33 cellular contexts compared by ENCODE assay signal in the genomic region with DNA sequence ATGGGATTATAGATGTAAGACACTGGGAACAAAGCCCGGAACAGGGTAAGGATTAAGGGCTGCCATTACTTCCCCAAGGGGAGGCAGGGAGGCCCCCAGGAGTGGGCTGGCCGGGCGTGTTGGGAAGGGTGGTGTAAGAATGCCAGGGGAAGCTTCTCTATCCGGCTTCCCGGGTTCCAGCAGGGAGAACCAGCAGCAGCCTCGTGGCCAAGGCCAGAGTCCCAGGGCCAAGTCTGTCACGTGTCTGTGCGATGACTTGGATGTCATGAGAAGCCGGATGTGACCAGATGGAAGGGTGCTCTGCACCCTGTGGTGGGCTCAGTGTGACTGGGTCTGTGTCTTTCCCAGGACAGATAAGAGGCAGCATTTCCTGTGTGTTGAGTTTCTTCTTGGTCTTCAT. TPM values are rescaled to one million over a fixed set of nuclear protein-coding genes. Genes with fewer than 3 reads are reported as not detected.
"Had no signal": no experiment of that assay in that cellular context is flagged by ENCODE, and none has a peak within 500 bp of the region (broad histone marks: within the 10 kb centered on the region; RNA-seq: fewer than 3 reads in every experiment).

No MANE protein-coding gene starts in this region.

- H3K4me1 ChIP-seq: ascending aorta, SJCRH30 had no signal

- H3K36me3 ChIP-seq: ascending aorta, cardiac muscle cell, SJCRH30, WERI-Rb-1 had no signal

- ATAC-seq: activated CD8-positive, alpha-beta memory T cell treated with anti-CD3 and anti-CD28 coated beads, Interleukin-2, amount 10 ng/mL, durations not matched to agents 7 days and 5 days; Panc1 had no signal

- H3K4me3 Mint-ChIP-seq: activated CD4-positive, alpha-beta memory T cell treated with anti-CD3 and anti-CD28 coated beads, Interleukin-2, amount 10 ng/mL, durations not matched to agents 7 days and 5 days; activated CD8-positive, alpha-beta memory T cell treated with anti-CD3 and anti-CD28 coated beads, Interleukin-2, amount 10 ng/mL, durations not matched to agents 7 days and 5 days; activated naive CD4-positive, alpha-beta T cell treated with anti-CD3 and anti-CD28 coated beads, Interleukin-2, amount 50 U/mL, for 24 hours; activated naive CD8-positive, alpha-beta T cell treated with anti-CD3 and anti-CD28 coated beads, Interleukin-2, amount 10 ng/mL, durations not matched to agents 7 days and 5 days; central memory CD8-positive, alpha-beta T cell had no signal

- H3K27ac ChIP-seq: ascending aorta, cardiac muscle cell, SJCRH30, SK-N-MC, WERI-Rb-1 had no signal

- H3K9me3 Mint-ChIP-seq: activated CD4-positive, alpha-beta memory T cell treated with anti-CD3 and anti-CD28 coated beads, Interleukin-2, amount 10 ng/mL, durations not matched to agents 7 days and 5 days; activated naive CD4-positive, alpha-beta T cell treated with anti-CD3 and anti-CD28 coated beads, Interleukin-2, amount 50 U/mL, for 24 hours; activated naive CD8-positive, alpha-beta T cell treated with anti-CD3 and anti-CD28 coated beads, Interleukin-2, amount 10 ng/mL, durations not matched to agents 7 days and 5 days; central memory CD8-positive, alpha-beta T cell had no signal

- H3K27me3 ChIP-seq: ascending aorta, cardiac muscle cell, SJCRH30 had no signal

- H3K9me3 ChIP-seq: ascending aorta, SJCRH30 had no signal

- H3K4me1 Mint-ChIP-seq: activated CD4-positive, alpha-beta memory T cell treated with anti-CD3 and anti-CD28 coated beads, Interleukin-2, amount 10 ng/mL, durations not matched to agents 7 days and 5 days; activated CD8-positive, alpha-beta memory T cell treated with anti-CD3 and anti-CD28 coated beads, Interleukin-2, amount 10 ng/mL, durations not matched to agents 7 days and 5 days; activated naive CD4-positive, alpha-beta T cell treated with anti-CD3 and anti-CD28 coated beads, Interleukin-2, amount 50 U/mL, for 24 hours; activated naive CD8-positive, alpha-beta T cell treated with anti-CD3 and anti-CD28 coated beads, Interleukin-2, amount 10 ng/mL, durations not matched to agents 7 days and 5 days; central memory CD8-positive, alpha-beta T cell had no signal

- H3K4me3 ChIP-seq: ascending aorta, cardiac muscle cell, SJCRH30, SK-N-MC had no signal

- DNase-seq: activated CD4-positive, alpha-beta memory T cell treated with anti-CD3 and anti-CD28 coated beads, Interleukin-2, amount 10 ng/mL, durations not matched to agents 7 days and 5 days; activated CD4-positive, alpha-beta T cell treated with anti-CD3 and anti-CD28 coated beads for 1 hour; activated CD4-positive, alpha-beta T cell treated with anti-CD3 and anti-CD28 coated beads for 48 hours; activated CD4-positive, CD25-positive, alpha-beta regulatory T cell; activated CD8-positive, alpha-beta memory T cell treated with anti-CD3 and anti-CD28 coated beads for 24 hours; activated CD8-positive, alpha-beta memory T cell treated with anti-CD3 and anti-CD28 coated beads, Interleukin-2, amount 10 ng/mL, durations not matched to agents 7 days and 5 days; activated CD8-positive, alpha-beta memory T cell treated with anti-CD3 and anti-CD28 coated beads, Interleukin-2, amount 50 U/mL, for 48 hours; activated gamma-delta T cell; activated naive CD4-positive, alpha-beta T cell treated with Interleukin-2 at 50 U/mL for 16 hours; activated naive CD8-positive, alpha-beta T cell treated with anti-CD3 and anti-CD28 coated beads, Interleukin-2, amount 10 ng/mL, durations not matched to agents 7 days and 5 days; activated T-cell treated with anti-CD3 and anti-CD28 coated beads, Interleukin-2, amount 50 U/mL, for 48 hours; amygdala; NCI-H1048; NCI-H1105 treated with DMSO at 0.1 percent for 48 hours; NCI-H1436; NCI-H1694 treated with DMSO at 0.1 percent for 48 hours; NCI-H2029; NCI-H345; NCI-H524 treated with DMSO at 0.1 percent for 48 hours; SHP77; SJCRH30; T1000; WERI-Rb-1 had no signal

- H3K27ac Mint-ChIP-seq: activated CD4-positive, alpha-beta memory T cell treated with anti-CD3 and anti-CD28 coated beads, Interleukin-2, amount 10 ng/mL, durations not matched to agents 7 days and 5 days; activated CD8-positive, alpha-beta memory T cell treated with anti-CD3 and anti-CD28 coated beads, Interleukin-2, amount 10 ng/mL, durations not matched to agents 7 days and 5 days; activated naive CD4-positive, alpha-beta T cell treated with anti-CD3 and anti-CD28 coated beads, Interleukin-2, amount 50 U/mL, for 24 hours; activated naive CD8-positive, alpha-beta T cell treated with anti-CD3 and anti-CD28 coated beads, Interleukin-2, amount 10 ng/mL, durations not matched to agents 7 days and 5 days had no signal

- H3K27me3 Mint-ChIP-seq: activated CD4-positive, alpha-beta memory T cell treated with anti-CD3 and anti-CD28 coated beads, Interleukin-2, amount 10 ng/mL, durations not matched to agents 7 days and 5 days; activated naive CD4-positive, alpha-beta T cell treated with anti-CD3 and anti-CD28 coated beads, Interleukin-2, amount 50 U/mL, for 24 hours had no signal

- H3K36me3 Mint-ChIP-seq: activated CD8-positive, alpha-beta memory T cell treated with anti-CD3 and anti-CD28 coated beads, Interleukin-2, amount 10 ng/mL, durations not matched to agents 7 days and 5 days; activated naive CD4-positive, alpha-beta T cell treated with anti-CD3 and anti-CD28 coated beads, Interleukin-2, amount 50 U/mL, for 24 hours; activated naive CD8-positive, alpha-beta T cell treated with anti-CD3 and anti-CD28 coated beads, Interleukin-2, amount 10 ng/mL, durations not matched to agents 7 days and 5 days had no signal

RNA-seq across cellular contexts. Expression of gene SCNN1B, which starts 52.1 kb away (rescaled TPM):
- total RNA-seq: activated CD4-positive, alpha-beta memory T cell treated with anti-CD3 and anti-CD28 coated beads, Interleukin-2, amount 10 ng/mL, durations not matched to agents 7 days and 5 days; activated CD8-positive, alpha-beta memory T cell treated with anti-CD3 and anti-CD28 coated beads, Interleukin-2, amount 10 ng/mL, durations not matched to agents 7 days and 5 days; activated naive CD8-positive, alpha-beta T cell treated with anti-CD3 and anti-CD28 coated beads, Interleukin-2, amount 10 ng/mL, durations not matched to agents 7 days and 5 days; cardiac muscle cell; NCI-H460; RPMI7951; SJCRH30; T-helper 1 cell treated with Interleukin-12 subunit alpha and Interleukin-12 subunit beta and Interleukin-4 antibody, amounts not matched to agents 30 ng/mL and 1 ng/mL, for 36 hours; T-helper 2 cell treated with Interferon-gamma antibody and Interleukin-4, amounts not matched to agents 100 ng/mL and 5 ng/mL, for 36 hours had no signal
- polyA plus RNA-seq: cardiac muscle cell had no signal
